In the genomic region with DNA sequence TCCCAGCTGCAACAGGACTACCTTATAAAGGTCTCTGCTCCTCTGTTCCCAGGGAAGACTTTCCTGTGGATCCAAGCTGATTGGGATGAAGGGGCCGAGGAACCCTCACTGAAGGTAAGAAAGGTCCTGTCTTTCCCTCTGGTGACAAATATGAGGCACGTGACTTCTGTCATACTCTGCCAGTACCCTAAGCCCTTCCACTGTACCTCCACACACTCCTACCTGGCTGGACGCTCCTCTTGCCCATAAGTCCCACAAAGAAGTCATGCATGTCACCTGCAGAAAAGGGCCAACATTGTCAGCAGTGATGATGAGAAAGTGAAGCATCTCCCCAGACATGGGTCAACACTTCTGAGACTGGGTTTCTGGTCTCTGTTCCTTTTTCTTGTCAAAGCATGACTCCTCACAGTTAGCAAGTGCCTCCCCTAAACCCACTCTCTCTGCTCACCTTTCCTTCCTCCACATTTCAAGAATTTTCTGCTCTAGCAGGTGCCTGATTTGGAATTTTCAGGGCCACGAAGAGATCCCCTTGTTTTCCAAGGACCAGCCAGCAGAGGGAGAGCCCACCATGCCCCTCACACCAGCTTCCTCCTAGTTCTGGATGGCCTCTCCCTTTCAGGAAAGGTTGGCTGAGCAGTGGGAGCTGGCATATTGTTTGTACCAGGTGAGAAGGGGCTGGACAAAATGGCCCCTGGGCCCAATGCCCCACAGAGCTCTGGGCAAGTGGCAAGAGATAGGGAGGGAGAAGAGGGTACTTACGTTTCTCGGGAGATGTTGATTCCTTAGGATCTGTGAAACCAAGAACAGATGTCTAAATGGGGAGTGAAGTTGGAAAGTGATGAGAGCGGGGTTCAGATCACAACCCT, we compare ENCODE assay signal across 14 cellular contexts. TPM values are rescaled to one million over a fixed set of nuclear protein-coding genes. Genes with fewer than 3 reads are reported as not detected.
A peak's percentile ranks its signal among the peaks of the same experiment; 100 is the strongest.
DNase-seq lines count a peak whose midpoint lies in the region; ATAC-seq, FAIRE-seq and TF ChIP-seq lines count a peak whose summit lies in the region.
"Had no signal": no experiment of that assay in that cellular context is flagged by ENCODE, and none has a peak within 500 bp of the region (broad histone marks: within the 10 kb centered on the region; RNA-seq: fewer than 3 reads in every experiment).

No MANE protein-coding gene starts in this region.

- 62% methylated on average over 7 of the region's 7 CpGs for WGBS in mesenchymal stem cell

- no peak overlapping the region for H4K8ac ChIP-seq in mesenchymal stem cell (ENCODE audit: low read length)

- H2BK12ac ChIP-seq in mesenchymal stem cell (ENCODE audit: low read length in 2 of 2): no peak overlapping the region

- H2BK120ac ChIP-seq in mesenchymal stem cell (ENCODE audit: low read depth, low read length): no peak overlapping the region

- peak overlapping the region; percentile 24 for H3K27ac Mint-ChIP-seq in activated naive CD8-positive, alpha-beta T cell treated with anti-CD3 and anti-CD28 coated beads, Interleukin-2, amount 50 U/mL, for 24 hours

- H3K4me3 Mint-ChIP-seq in activated naive CD8-positive, alpha-beta T cell treated with anti-CD3 and anti-CD28 coated beads, Interleukin-2, amount 50 U/mL, for 24 hours: no peak overlapping the region

- H3K4me3 ChIP-seq in GM12865 (ENCODE audit: low read depth, low read length) (no peak overlapping the region), mesenchymal stem cell (ENCODE audit: insufficient read depth in 1 of 2, low read depth in 1 of 2, low read length in 2 of 2) (no peak overlapping the region)

- peaks cover 44 to 45% of the 10 kb centered on the region in 2 experiments for H3K27me3 ChIP-seq in mesenchymal stem cell (ENCODE audit: control insufficient read depth in 1 of 2, insufficient read depth in 1 of 2, low read length in 2 of 2)

- no peak for TF ChIP-seq CTCF in GM12865 (IDR thresholded peaks at IDR 0.05; ENCODE audit: insufficient read depth, low read depth, low read length, missing control alignments)

- H2AK5ac ChIP-seq in mesenchymal stem cell (ENCODE audit: low read length, severe bottlenecking): no peak overlapping the region

- no peak overlapping the region for H2BK5ac ChIP-seq in mesenchymal stem cell (ENCODE audit: low read depth, low read length, poor library complexity, severe bottlenecking)

- peak; percentile 91 for FAIRE-seq in GM19239 (lab: Jason Lieb, UNC)
- FAIRE-seq: keratinocyte had no signal

- no peaks in the 10 kb centered on the region for H3K9me3 Mint-ChIP-seq in activated naive CD8-positive, alpha-beta T cell treated with anti-CD3 and anti-CD28 coated beads, Interleukin-2, amount 50 U/mL, for 24 hours

- H3K9ac ChIP-seq in mesenchymal stem cell (ENCODE audit: low read length): no peak overlapping the region

- no peak overlapping the region for H3K18ac ChIP-seq in mesenchymal stem cell (ENCODE audit: low read depth in 1 of 2, low read length in 2 of 2)

- DNase-seq in GM12865 (ENCODE audit: low read depth) (peak; percentile 74), GM19239 (ENCODE audit: insufficient read length, low spot score) (peak; percentile 54), ureter (ENCODE audit: low spot score) (no peak), NCI-H226 (no peak), mesenchymal stem cell (no peak), SHP77 treated with DMSO at 0.1 percent for 48 hours (lab: John Stamatoyannopoulos, UW) (no peak)
- DNase-seq in activated naive CD8-positive, alpha-beta T cell treated with anti-CD3 and anti-CD28 coated beads, Interleukin-2, amount 50 U/mL, for 24 hours: no peak
- DNase-seq: activated gamma-delta T cell treated with Interleukin-2 at 50 U/mL for 16 hours, DMS153, NCI-H2081 had no signal

- no peaks in the 10 kb centered on the region for H3K36me3 ChIP-seq in mesenchymal stem cell (ENCODE audit: control insufficient read depth in 1 of 2, insufficient read depth in 2 of 2, low read depth in 1 of 2, low read length in 2 of 2)

- no peaks in the 10 kb centered on the region for H3K9me3 ChIP-seq in mesenchymal stem cell (ENCODE audit: control insufficient read depth, low read length)

- no peaks in the 10 kb centered on the region for H3K79me1 ChIP-seq in mesenchymal stem cell (replicated peaks; ENCODE audit: low read length, poor library complexity, severe bottlenecking)

- H3K4ac ChIP-seq in mesenchymal stem cell (ENCODE audit: low read depth in 1 of 2, low read length in 2 of 2): no peak overlapping the region

- no peaks in the 10 kb centered on the region for H3K4me1 ChIP-seq in mesenchymal stem cell (ENCODE audit: control insufficient read depth, insufficient read depth, low read depth, low read length)

- no peak overlapping the region for H2AFZ ChIP-seq in mesenchymal stem cell (ENCODE audit: low read depth, low read length)

- H3K14ac ChIP-seq in mesenchymal stem cell (ENCODE audit: low read length in 2 of 2): no peak overlapping the region

- H3K23ac ChIP-seq in mesenchymal stem cell (ENCODE audit: low read length in 2 of 2): no peak overlapping the region

- no peak overlapping the region for H4K91ac ChIP-seq in mesenchymal stem cell (ENCODE audit: low read length)

- H2BK15ac ChIP-seq in mesenchymal stem cell (ENCODE audit: low read depth, poor library complexity, severe bottlenecking): no peak overlapping the region

- no peak overlapping the region for H3K4me2 ChIP-seq in mesenchymal stem cell (ENCODE audit: low read length, poor library complexity, severe bottlenecking)

- H3K36me3 Mint-ChIP-seq in activated naive CD8-positive, alpha-beta T cell treated with anti-CD3 and anti-CD28 coated beads, Interleukin-2, amount 50 U/mL, for 24 hours (ENCODE audit: low read depth): no peaks in the 10 kb centered on the region

- H3K4me1 Mint-ChIP-seq in activated naive CD8-positive, alpha-beta T cell treated with anti-CD3 and anti-CD28 coated beads, Interleukin-2, amount 50 U/mL, for 24 hours: peaks cover 44% of the 10 kb centered on the region

- H3K27ac ChIP-seq in mesenchymal stem cell (ENCODE audit: low read length, poor library complexity, severe bottlenecking): no peak overlapping the region

- H3K27me3 Mint-ChIP-seq in activated naive CD8-positive, alpha-beta T cell treated with anti-CD3 and anti-CD28 coated beads, Interleukin-2, amount 50 U/mL, for 24 hours: peaks cover 2% of the 10 kb centered on the region

- ATAC-seq in HG02798 (IDR thresholded peaks at IDR 0.05; ENCODE audit: poor library complexity, unreplicated experiment): peak; percentile 72
- no peak for ATAC-seq in activated naive CD8-positive, alpha-beta T cell treated with anti-CD3 and anti-CD28 coated beads, Interleukin-2, amount 50 U/mL, for 24 hours

RNA-seq across cellular contexts. Expression of gene TAC3, which starts 3.5 kb away (rescaled TPM):
- not detected for total RNA-seq in ureter
- 1.3 TPM for polyA plus RNA-seq in mesenchymal stem cell (2013, experiment 1 of 2)
- polyA plus RNA-seq in mesenchymal stem cell (2013, experiment 2 of 2): 0.96 TPM
- total RNA-seq: pulmonary artery endothelial cell; T-helper 2 cell treated with Interferon-gamma antibody and Interleukin-4, amounts not matched to agents 100 ng/mL and 5 ng/mL, for 36 hours had no signal
- polyA plus RNA-seq: keratinocyte had no signal

RNA-seq across cellular contexts. Expression of gene ZBTB39, which starts 6.5 kb away (rescaled TPM):
- 7.5 TPM for total RNA-seq in ureter
- 2.9 TPM for polyA plus RNA-seq in mesenchymal stem cell (2013, experiment 1 of 2)
- polyA plus RNA-seq in mesenchymal stem cell (2013, experiment 2 of 2): 3.0 TPM

RNA-seq across cellular contexts. Expression of gene MYO1A, which starts 37.1 kb away (rescaled TPM):
- total RNA-seq in ureter: 0.23 TPM
- not detected for polyA plus RNA-seq in mesenchymal stem cell (2013, experiment 1 of 2)
- not detected for polyA plus RNA-seq in mesenchymal stem cell (2013, experiment 2 of 2)

RNA-seq across cellular contexts. Expression of gene RDH16, which starts 55.4 kb away (rescaled TPM):
- total RNA-seq in ureter: 0.83 TPM
- 0.04 TPM for polyA plus RNA-seq in mesenchymal stem cell (2013, experiment 1 of 2)
- 0.03 TPM for polyA plus RNA-seq in mesenchymal stem cell (2013, experiment 2 of 2)

Comparison
In these comparisons a context has a peak if more than half of its experiments do, and no peak if none do; other contexts are left out.
1. DNase-seq: peak in GM12865 (single experiment) and GM19239 (single experiment); none in activated naive CD8-positive, alpha-beta T cell treated with anti-CD3 and anti-CD28 coated beads, Interleukin-2, amount 50 U/mL, for 24 hours (single experiment), ureter (single experiment), NCI-H226 (single experiment), mesenchymal stem cell (single experiment) and SHP77 treated with DMSO at 0.1 percent for 48 hours (single experiment).